In genomic region chr1:245377854-245378253, GRCh38 we compare ENCODE assay signal across 15 cellular contexts.
DNase-seq lines count a peak whose midpoint lies in the region; ATAC-seq lines count a peak whose summit lies in the region.
"Had no signal": no experiment of that assay in that cellular context is flagged by ENCODE, and none has a peak within 500 bp of the region (broad histone marks: within the 10 kb centered on the region; RNA-seq: fewer than 3 reads in every experiment).

No MANE protein-coding gene starts in this region.

- H3K4me1 Mint-ChIP-seq in activated CD4-positive, alpha-beta T cell treated with anti-CD3 and anti-CD28 coated beads, Interleukin-2, amount 10 ng/mL, durations not matched to agents 7 days and 5 days: peaks cover 21% of the 10 kb centered on the region
- H3K4me1 Mint-ChIP-seq in activated naive CD8-positive, alpha-beta T cell (ENCODE audit: low read depth): peaks cover 32% of the 10 kb centered on the region
- H3K4me1 Mint-ChIP-seq in naive thymus-derived CD8-positive, alpha-beta T cell: peaks cover 9 to 34% (median 25%) of the 10 kb centered on the region in 4 donors
- H3K4me1 Mint-ChIP-seq: IgD-negative memory B cell had no signal

- in situ Hi-C loops in G401 (cut with HindIII; ENCODE audit: low sequenced_read_pairs): no loop called here

- H3K4me3 Mint-ChIP-seq in activated CD4-positive, alpha-beta T cell treated with anti-CD3 and anti-CD28 coated beads, Interleukin-2, amount 10 ng/mL, durations not matched to agents 7 days and 5 days: no peak overlapping the region
- H3K4me3 Mint-ChIP-seq in activated naive CD8-positive, alpha-beta T cell: peak overlapping the region; percentile 52
- H3K4me3 Mint-ChIP-seq in naive thymus-derived CD8-positive, alpha-beta T cell: peak overlapping the region in 7 of 10 donors; percentile 6 to 61 (median 20)
- H3K4me3 Mint-ChIP-seq: IgD-negative memory B cell had no signal

- H3K9me3 Mint-ChIP-seq in activated CD4-positive, alpha-beta T cell treated with anti-CD3 and anti-CD28 coated beads, Interleukin-2, amount 10 ng/mL, durations not matched to agents 7 days and 5 days: no peaks in the 10 kb centered on the region
- H3K9me3 Mint-ChIP-seq in activated naive CD8-positive, alpha-beta T cell (ENCODE audit: low read depth): no peaks in the 10 kb centered on the region
- no peaks in the 10 kb centered on the region for H3K9me3 Mint-ChIP-seq in naive thymus-derived CD8-positive, alpha-beta T cell

- H3K27ac Mint-ChIP-seq in activated CD4-positive, alpha-beta T cell treated with anti-CD3 and anti-CD28 coated beads, Interleukin-2, amount 10 ng/mL, durations not matched to agents 7 days and 5 days: peak overlapping the region; percentile 22
- H3K27ac Mint-ChIP-seq in activated naive CD8-positive, alpha-beta T cell: peak overlapping the region; percentile 64
- peak overlapping the region; percentile 8 to 88 (median 60) for H3K27ac Mint-ChIP-seq in naive thymus-derived CD8-positive, alpha-beta T cell
- H3K27ac Mint-ChIP-seq: IgD-negative memory B cell had no signal

- POLR2A ChIA-PET in activated CD4-positive, alpha-beta T cell treated with anti-CD3 and anti-CD28 coated beads, Interleukin-2, amount 10 ng/mL, durations not matched to agents 7 days and 5 days (lab: Charles Lee): no interaction called here
- POLR2A ChIA-PET in naive thymus-derived CD8-positive, alpha-beta T cell (lab: Charles Lee): no interaction called here

- CTCF ChIA-PET in activated CD4-positive, alpha-beta T cell treated with anti-CD3 and anti-CD28 coated beads, Interleukin-2, amount 10 ng/mL, durations not matched to agents 7 days and 5 days (lab: Charles Lee): no interaction called here

- H3K27me3 Mint-ChIP-seq in activated CD4-positive, alpha-beta T cell treated with anti-CD3 and anti-CD28 coated beads, Interleukin-2, amount 10 ng/mL, durations not matched to agents 7 days and 5 days: no peaks in the 10 kb centered on the region
- H3K27me3 Mint-ChIP-seq in activated naive CD8-positive, alpha-beta T cell: no peaks in the 10 kb centered on the region
- peaks cover 0 to 3% (median 0%) of the 10 kb centered on the region in 5 donors for H3K27me3 Mint-ChIP-seq in naive thymus-derived CD8-positive, alpha-beta T cell
- H3K27me3 Mint-ChIP-seq: IgD-negative memory B cell had no signal

- DNase-seq in activated CD4-positive, alpha-beta T cell treated with anti-CD3 and anti-CD28 coated beads, Interleukin-2, amount 10 ng/mL, durations not matched to agents 7 days and 5 days: no peak
- no peak for DNase-seq in activated CD4-positive, alpha-beta T cell treated with anti-CD3 and anti-CD28 coated beads, Interleukin-2, amount 50 U/mL, for 1 hour
- DNase-seq in G401 (ENCODE audit: low spot score) (peak; percentile 42), COR-L47 (lab: John Stamatoyannopoulos, UW) (no peak)
- DNase-seq in naive thymus-derived CD8-positive, alpha-beta T cell: no peak
- DNase-seq: DMS153, NCI-H187, NCI-H2171, NCI-H446, RPMI8226, SIG-M5 had no signal

- no peaks in the 10 kb centered on the region for H3K36me3 Mint-ChIP-seq in activated CD4-positive, alpha-beta T cell treated with anti-CD3 and anti-CD28 coated beads, Interleukin-2, amount 10 ng/mL, durations not matched to agents 7 days and 5 days (ENCODE audit: low read depth)
- H3K36me3 Mint-ChIP-seq in activated naive CD8-positive, alpha-beta T cell: no peaks in the 10 kb centered on the region
- no peaks in the 10 kb centered on the region for H3K36me3 Mint-ChIP-seq in naive thymus-derived CD8-positive, alpha-beta T cell
- H3K36me3 Mint-ChIP-seq: IgD-negative memory B cell had no signal

- peak in 1 of 2 donors; percentile 39 for ATAC-seq in naive thymus-derived CD8-positive, alpha-beta T cell
- ATAC-seq in GM21737 (IDR thresholded peaks at IDR 0.05; ENCODE audit: unreplicated experiment) (no peak), GM21360 (IDR thresholded peaks at IDR 0.05; ENCODE audit: unreplicated experiment) (no peak)
